29 cellular contexts compared by ENCODE assay signal in genomic region chr2:231250698-231251097, GRCh38.
"Had no signal": no experiment of that assay in that cellular context is flagged by ENCODE, and none has a peak within 500 bp of the region (broad histone marks: within the 10 kb centered on the region; RNA-seq: fewer than 3 reads in every experiment).

No MANE protein-coding gene starts in this region.

- H3K27me3 Mint-ChIP-seq: memory B cell; naive B cell; natural killer cell treated with Interleukin-12 subunit alpha and Interleukin-12 subunit beta and Interleukin-15 and Interleukin-18, amount 100 ng/mL, for 72 hours; stimulated activated naive CD8-positive, alpha-beta T cell treated with anti-CD3 and anti-CD28 coated beads, Interleukin-15, amount 100 ng/mL, for 72 hours had no signal

- H3K79me2 ChIP-seq: hepatocyte had no signal

- H3K27me3 ChIP-seq: colonic mucosa, esophagus muscularis mucosa, foreskin keratinocyte, gastroesophageal sphincter, heart left ventricle, hepatocyte, neutrophil, spleen, suprapubic skin, transverse colon, upper lobe of right lung, uterus had no signal

- H3K36me3 ChIP-seq: colonic mucosa, heart left ventricle, neutrophil, spleen, suprapubic skin, transverse colon, upper lobe of right lung, uterus had no signal

- H3K36me3 Mint-ChIP-seq: memory B cell; naive B cell; natural killer cell treated with Interleukin-12 subunit alpha and Interleukin-12 subunit beta and Interleukin-15 and Interleukin-18, amount 100 ng/mL, for 72 hours had no signal

- DNase-seq: colonic mucosa; dermis blood vessel endothelial cell; effector memory CD4-positive, alpha-beta T cell; foreskin keratinocyte; heart left ventricle; kidney glomerular epithelial cell; naive B cell; psoas muscle; right cardiac atrium; spleen; stimulated activated CD4-positive, alpha-beta T cell treated with anti-CD3 and anti-CD28 coated beads, Interleukin-4, amount 100 ng/mL, for 4 hours; stimulated activated naive CD4-positive, alpha-beta T cell; stimulated activated naive CD8-positive, alpha-beta T cell treated with anti-CD3 and anti-CD28 coated beads, Interleukin-15, amount 100 ng/mL, for 72 hours; transverse colon; upper lobe of right lung; uterus had no signal

- H2AFZ ChIP-seq: hepatocyte had no signal

- H3K4me2 ChIP-seq: hepatocyte had no signal

- H3K4me1 ChIP-seq: colonic mucosa, foreskin keratinocyte, gastroesophageal sphincter, heart left ventricle, psoas muscle, spleen, suprapubic skin, uterus had no signal

- H3K4me1 Mint-ChIP-seq: memory B cell; naive B cell; neural crest cell; stimulated activated naive CD8-positive, alpha-beta T cell treated with anti-CD3 and anti-CD28 coated beads, Interleukin-15, amount 100 ng/mL, for 72 hours had no signal

- H3K27ac Mint-ChIP-seq: memory B cell; natural killer cell treated with Interleukin-12 subunit alpha and Interleukin-12 subunit beta and Interleukin-15 and Interleukin-18, amount 100 ng/mL, for 72 hours had no signal

- H3K4me3 ChIP-seq: colonic mucosa, esophagus muscularis mucosa, gastroesophageal sphincter, heart left ventricle, hepatocyte, lung, psoas muscle, skin epidermis, spleen, suprapubic skin, transverse colon, upper lobe of right lung, uterus had no signal

- H3K9me3 ChIP-seq: colonic mucosa, esophagus muscularis mucosa, gastroesophageal sphincter, heart left ventricle, neutrophil, psoas muscle, spleen, suprapubic skin, transverse colon, upper lobe of right lung, uterus had no signal

- H3K4me3 Mint-ChIP-seq: memory B cell; naive B cell; natural killer cell treated with Interleukin-12 subunit alpha and Interleukin-12 subunit beta and Interleukin-15 and Interleukin-18, amount 100 ng/mL, for 72 hours; neural crest cell; stimulated activated naive CD8-positive, alpha-beta T cell treated with anti-CD3 and anti-CD28 coated beads, Interleukin-15, amount 100 ng/mL, for 72 hours had no signal

- H3K9me3 Mint-ChIP-seq: memory B cell; naive B cell; natural killer cell treated with Interleukin-12 subunit alpha and Interleukin-12 subunit beta and Interleukin-15 and Interleukin-18, amount 100 ng/mL, for 72 hours; neural crest cell; stimulated activated naive CD8-positive, alpha-beta T cell treated with anti-CD3 and anti-CD28 coated beads, Interleukin-15, amount 100 ng/mL, for 72 hours had no signal

- ATAC-seq: foreskin keratinocyte; heart left ventricle; left lobe of liver; natural killer cell treated with Interleukin-12 subunit alpha and Interleukin-12 subunit beta and Interleukin-15 and Interleukin-18, amount 100 ng/mL, for 72 hours; right cardiac atrium; upper lobe of right lung had no signal

- FAIRE-seq: endothelial cell of umbilical vein, islet of Langerhans had no signal

- H3K27ac ChIP-seq: colonic mucosa, esophagus muscularis mucosa, foreskin keratinocyte, gastroesophageal sphincter, heart left ventricle, hepatocyte, neutrophil, psoas muscle, skin epidermis, spleen, suprapubic skin, transverse colon, upper lobe of right lung, uterus had no signal
